ENCODE assay signal across 8 cellular contexts in the genomic region with DNA sequence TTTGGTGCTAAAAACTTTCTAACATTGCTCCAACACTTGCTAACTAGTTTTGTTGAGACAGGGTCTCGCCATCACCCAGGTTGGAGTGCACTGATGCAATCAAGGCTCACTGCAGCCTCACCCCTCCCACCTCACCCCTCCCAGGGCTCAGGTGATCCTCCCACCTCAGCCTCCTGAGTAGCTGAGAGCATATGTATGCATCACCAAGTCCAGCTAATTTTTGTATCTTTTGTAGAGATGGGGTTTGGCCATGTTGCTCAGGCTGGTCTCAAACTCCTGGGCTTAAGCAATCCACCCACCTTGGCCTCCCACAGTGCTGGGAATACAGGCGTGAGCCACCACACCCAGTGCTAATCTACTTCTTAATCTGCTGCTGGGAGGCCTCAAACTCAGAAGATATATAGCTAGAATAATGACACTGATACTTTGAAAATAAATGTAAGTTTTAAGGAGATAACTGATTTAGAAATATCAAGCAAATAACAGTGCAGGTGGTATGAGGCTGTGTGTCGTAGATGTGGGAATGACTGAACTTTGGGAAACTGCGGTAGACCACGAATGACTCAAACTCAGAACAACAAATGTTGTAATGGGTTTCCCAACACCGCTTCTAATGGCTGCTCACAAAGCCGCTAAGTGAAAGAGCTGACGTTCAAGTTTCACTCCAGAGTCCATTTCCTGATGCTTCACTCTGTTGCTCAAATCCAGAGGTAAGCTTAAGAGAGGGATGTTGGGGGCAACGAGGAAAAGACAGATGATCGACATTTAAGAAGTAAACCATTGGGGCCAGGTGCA. TPM values are rescaled to one million over a fixed set of nuclear protein-coding genes. Genes with fewer than 3 reads are reported as not detected.
A peak's percentile ranks its signal among the peaks of the same experiment; 100 is the strongest.
DNase-seq lines count a peak whose midpoint lies in the region; ATAC-seq and TF ChIP-seq lines count a peak whose summit lies in the region.

No MANE protein-coding gene starts in this region.

- intact Hi-C loops in activated B cell treated with CpG ODN at 0.5 μM for 24 hours (cut with micrococcal nuclease) = loop anchor here (10.0 kb wide), 1 partner anchor 506 kb away; no protein-coding TSS in a partner anchor
- intact Hi-C loops in mucosa of descending colon (cut with DNase I, micrococcal nuclease) = no loop called here
- intact Hi-C loops in dorsolateral prefrontal cortex (cut with DNase I) = no loop called here

- no peak for TF ChIP-seq CTCF in activated B cell treated with CpG ODN at 0.5 μM for 24 hours (IDR thresholded peaks at IDR 0.05)
- TF ChIP-seq CTCF in mucosa of descending colon (IDR thresholded peaks at IDR 0.05) = no peak
- no peak for TF ChIP-seq CTCF in dorsolateral prefrontal cortex (IDR thresholded peaks at IDR 0.05 in 54 of 56, conservative IDR thresholded peaks at IDR 0.05 in 2 of 56; ENCODE audit: low read depth in 1 of 56, partially characterized antibody in 56 of 56)
- TF ChIP-seq CTCF in suprapubic skin (IDR thresholded peaks at IDR 0.05) = no peak

- H3K9me3 ChIP-seq in mucosa of descending colon (no peaks in the 10 kb centered on the region), suprapubic skin (no peaks in the 10 kb centered on the region)

- POLR2A ChIA-PET in activated B cell treated with CpG ODN at 0.5 μM for 24 hours (lab: Charles Lee) = no interaction called here

- H3K4me3 ChIP-seq in mucosa of descending colon (no peak overlapping the region), dorsolateral prefrontal cortex (no peak overlapping the region), suprapubic skin (no peak overlapping the region)

- DNase-seq in stimulated activated CD4-positive, alpha-beta T cell treated with anti-CD3 and anti-CD28 coated beads, Interleukin-12 subunit alpha, Interleukin-12 subunit beta, amount 100 ng/mL, for 48 hours (ENCODE audit: low read depth in 2 of 3, low spot score in 1 of 3) = peak; percentile 36 to 55 (median 47)
- DNase-seq in stimulated activated CD4-positive, alpha-beta T cell treated with anti-CD3 and anti-CD28 coated beads, Interleukin-12 subunit alpha, Interleukin-12 subunit beta, amount 100 ng/mL, for 4 hours = no peak
- no peak for DNase-seq in activated B cell treated with CpG ODN at 0.5 μM for 24 hours
- DNase-seq in mucosa of descending colon = peak in 1 of 3 donors; percentile 19
- no peak for DNase-seq in dorsolateral prefrontal cortex
- no peak for DNase-seq in suprapubic skin (ENCODE audit: low spot score in 2 of 2)
- no peak for DNase-seq in superior temporal gyrus (ENCODE audit: extremely low spot score)

- ATAC-seq in HG03103 (IDR thresholded peaks at IDR 0.05; ENCODE audit: low read depth, unreplicated experiment) (peak; percentile 64), activated B cell treated with CpG ODN at 0.5 μM for 24 hours (ENCODE audit: low read depth) (peak; percentile 30), mucosa of descending colon (peak; percentile 53)

- H3K4me1 ChIP-seq in mucosa of descending colon (ENCODE audit: low read depth) (peaks cover 5% of the 10 kb centered on the region), suprapubic skin (peaks cover 5% of the 10 kb centered on the region)

- H3K36me3 ChIP-seq in mucosa of descending colon (ENCODE audit: low read depth) = no peaks in the 10 kb centered on the region
- no peaks in the 10 kb centered on the region for H3K36me3 ChIP-seq in suprapubic skin

- peaks cover 31% of the 10 kb centered on the region for H3K4me1 Mint-ChIP-seq in activated B cell treated with CpG ODN at 0.5 μM for 24 hours

- CTCF ChIA-PET in activated B cell treated with CpG ODN at 0.5 μM for 24 hours (lab: Charles Lee) = no interaction called here

- no peaks in the 10 kb centered on the region for H3K27me3 Mint-ChIP-seq in activated B cell treated with CpG ODN at 0.5 μM for 24 hours

- H3K9me3 Mint-ChIP-seq in activated B cell treated with CpG ODN at 0.5 μM for 24 hours = no peaks in the 10 kb centered on the region

- peaks cover 11% of the 10 kb centered on the region for H3K36me3 Mint-ChIP-seq in activated B cell treated with CpG ODN at 0.5 μM for 24 hours (ENCODE audit: low read depth)

- H3K27ac Mint-ChIP-seq in activated B cell treated with CpG ODN at 0.5 μM for 24 hours = peak overlapping the region; percentile 47

- TF ChIP-seq EP300 in suprapubic skin (IDR thresholded peaks at IDR 0.05) = no peak

- H3K27me3 ChIP-seq in dorsolateral prefrontal cortex = no peaks in the 10 kb centered on the region
- H3K27me3 ChIP-seq in suprapubic skin = no peaks in the 10 kb centered on the region

- no peak for TF ChIP-seq POLR2A in suprapubic skin (IDR thresholded peaks at IDR 0.05)

- H3K27ac ChIP-seq in dorsolateral prefrontal cortex = peak overlapping the region in 3 of 59 donors; percentile 4 to 20 (median 5)
- H3K27ac ChIP-seq in suprapubic skin = no peak overlapping the region

- 77% methylated on average over 10 of the region's 10 CpGs for WGBS in suprapubic skin

- H3K4me3 Mint-ChIP-seq in activated B cell treated with CpG ODN at 0.5 μM for 24 hours = no peak overlapping the region

RNA-seq across cellular contexts. Expression of a gene that starts 10.0 kb away (rescaled TPM):
- total RNA-seq in activated B cell treated with CpG ODN at 0.5 μM for 24 hours = 24.2 and 28.0 TPM in 2 replicates
- total RNA-seq in mucosa of descending colon = 10 to 100 TPM; 40.8 to 97.2 (median 92.0) TPM
- total RNA-seq in dorsolateral prefrontal cortex = 100 to 1,000 TPM in 1 of 120 experiments, 10 to 100 TPM in 115, 1 to 10 TPM in 4; 8.4 to 120 (median 24.4) TPM
- total RNA-seq in suprapubic skin = 10 to 100 TPM; 11.2 to 18.1 (median 16.4) TPM

Comparison
In these comparisons a context has a peak if more than half of its experiments do, and no peak if none do; other contexts are left out.
1. DNase-seq: peak in stimulated activated CD4-positive, alpha-beta T cell treated with anti-CD3 and anti-CD28 coated beads, Interleukin-12 subunit alpha, Interleukin-12 subunit beta, amount 100 ng/mL, for 48 hours (3 of 3); none in stimulated activated CD4-positive, alpha-beta T cell treated with anti-CD3 and anti-CD28 coated beads, Interleukin-12 subunit alpha, Interleukin-12 subunit beta, amount 100 ng/mL, for 4 hours (single experiment), activated B cell treated with CpG ODN at 0.5 μM for 24 hours (single experiment), dorsolateral prefrontal cortex (0 of 10), suprapubic skin (0 of 2) and superior temporal gyrus (single experiment).
2. Peak in every context shown above with its lines, with median percentiles within 50 percentile points of each other: ATAC-seq.